ENCODE assay signal across 8 cellular contexts in genomic region chr1:15834406-15835204, GRCh38. TPM values are rescaled to one million over a fixed set of nuclear protein-coding genes. Genes with fewer than 3 reads are reported as not detected.
DNase-seq lines count a peak whose midpoint lies in the region; ATAC-seq and TF ChIP-seq lines count a peak whose summit lies in the region.

No MANE protein-coding gene starts in this region.

- no peaks in the 10 kb centered on the region for H3K9me3 Mint-ChIP-seq in T-helper 1 cell treated with Interleukin-12 subunit alpha and Interleukin-12 subunit beta and Interleukin-4 antibody, amounts not matched to agents 30 μg/mL and 1 μg/mL, for 36 hours

- intact Hi-C loops in uterus (cut with DNase I; ENCODE audit: low total_unique reads): no loop called here

- in situ Hi-C loops in GM13976 (cut with MboI; ENCODE audit: low sequenced_read_pairs, unreplicated experiment): no loop called here

- ATAC-seq in HG02884 (IDR thresholded peaks at IDR 0.05; ENCODE audit: unreplicated experiment): peak; percentile 39

- H3K4me3 ChIP-seq in right atrium auricular region: peak overlapping the region; percentile 76
- peak overlapping the region; percentile 66 to 96 for H3K4me3 ChIP-seq in uterus

- peak overlapping the region; percentile 90 for H3K4me3 Mint-ChIP-seq in T-helper 1 cell treated with Interleukin-12 subunit alpha and Interleukin-12 subunit beta and Interleukin-4 antibody, amounts not matched to agents 30 μg/mL and 1 μg/mL, for 36 hours

- H3K4me1 ChIP-seq in right atrium auricular region (peaks cover 0 to 22% of the 10 kb centered on the region in 2 donors), uterus (peaks cover 6 to 15% of the 10 kb centered on the region in 2 donors)

- H3K27ac ChIP-seq in right atrium auricular region (peak overlapping the region; percentile 99), uterus (peak overlapping the region; percentile 99 to 100)

- H3K9me3 ChIP-seq in right atrium auricular region: no peaks in the 10 kb centered on the region
- H3K9me3 ChIP-seq in uterus: no peaks in the 10 kb centered on the region

- peaks cover 3% of the 10 kb centered on the region for H3K27me3 Mint-ChIP-seq in T-helper 1 cell treated with Interleukin-12 subunit alpha and Interleukin-12 subunit beta and Interleukin-4 antibody, amounts not matched to agents 30 μg/mL and 1 μg/mL, for 36 hours (ENCODE audit: low read depth)

- peaks cover 28% of the 10 kb centered on the region for H3K4me1 Mint-ChIP-seq in T-helper 1 cell treated with Interleukin-12 subunit alpha and Interleukin-12 subunit beta and Interleukin-4 antibody, amounts not matched to agents 30 μg/mL and 1 μg/mL, for 36 hours (ENCODE audit: low read depth)

- H3K27ac Mint-ChIP-seq in T-helper 1 cell treated with Interleukin-12 subunit alpha and Interleukin-12 subunit beta and Interleukin-4 antibody, amounts not matched to agents 30 μg/mL and 1 μg/mL, for 36 hours: peak overlapping the region; percentile 99

- TF ChIP-seq CTCF in GM13976 (IDR thresholded peaks at IDR 0.05; ENCODE audit: borderline replicate concordance, control extremely low read depth, extremely low read depth, insufficient read depth, missing control alignments) (no peak), right atrium auricular region (IDR thresholded peaks at IDR 0.05) (peak in 1 of 2 donors; percentile 5), uterus (IDR thresholded peaks at IDR 0.05) (peak in 1 of 4 experiments; percentile 2)

- H3K27me3 ChIP-seq in right atrium auricular region (no peaks in the 10 kb centered on the region), uterus (no peaks in the 10 kb centered on the region)

- H3K36me3 ChIP-seq in right atrium auricular region (no peaks in the 10 kb centered on the region), uterus (no peaks in the 10 kb centered on the region)

- DNase-seq in GM13976 (ENCODE audit: low spot score) (peak; percentile 85), NCI-H1694 treated with DMSO at 0.1 percent for 48 hours (lab: John Stamatoyannopoulos, UW) (peak; percentile 93), amygdala (lab: John Stamatoyannopoulos, UW) (peak in 55 of 56 donors; percentile 49 to 92 (median 81)), right atrium auricular region (ENCODE audit: low spot score) (peak; percentile 85), pulmonary artery endothelial cell (ENCODE audit: low read depth, low spot score) (peak; percentile 85), uterus (peak; percentile 88 to 89)

- peaks cover 5% of the 10 kb centered on the region for H3K36me3 Mint-ChIP-seq in T-helper 1 cell treated with Interleukin-12 subunit alpha and Interleukin-12 subunit beta and Interleukin-4 antibody, amounts not matched to agents 30 μg/mL and 1 μg/mL, for 36 hours (ENCODE audit: low read depth)

- TF ChIP-seq POLR2A in uterus (IDR thresholded peaks at IDR 0.05): peak; percentile 79 to 87

RNA-seq across cellular contexts. Expression of gene SPEN, which starts 12.9 kb away (rescaled TPM):
- 10 to 100 TPM; 25.0 to 32.9 TPM for total RNA-seq in right atrium auricular region
- total RNA-seq in pulmonary artery endothelial cell: 18.9 and 31.7 TPM in 2 replicates
- 100 to 1,000 TPM in 1 of 4 donors, 10 to 100 TPM in 3; 18.8 to 104 (median 73.8) TPM for total RNA-seq in uterus

RNA-seq across cellular contexts. Expression of gene UQCRHL, which starts 27.2 kb away (rescaled TPM):
- total RNA-seq in right atrium auricular region: 1 to 10 TPM; 1.6 to 5.5 TPM
- total RNA-seq in pulmonary artery endothelial cell: 2.4 and 4.7 TPM in 2 replicates
- 1 to 10 TPM in 2 of 4 donors, under 1 TPM in 1, not detected in 1; 0.59 to 1.9 (median 1.0) TPM for total RNA-seq in uterus

Comparison
In these comparisons a context has a peak if more than half of its experiments do, and no peak if none do; other contexts are left out.
1. Peak in every context shown above with its lines: DNase-seq, ATAC-seq, H3K4me3 ChIP-seq and H3K27ac ChIP-seq.